Comparison of ENCODE assay signal across 1 cellular context in genomic region chr1:89673251-89673650, GRCh38.
TF ChIP-seq lines count a peak whose summit lies in the region.

No MANE protein-coding gene starts in this region.

TF ChIP-seq in endothelial cell of umbilical vein, 7 proteins besides CTCF, POLR2A, EP300 and RAD21 (continued from another document):
- TF ChIP-seq MAX (IDR thresholded peaks at IDR 0.05; ENCODE audit: insufficient read depth, insufficient read length) (no peak), POLR2AphosphoS5 (IDR thresholded peaks at IDR 0.05; ENCODE audit: insufficient read depth, low read depth, low read length) (no peak), EZH2 (IDR thresholded peaks at IDR 0.05; ENCODE audit: borderline replicate concordance, low read depth, low read length, severe bottlenecking) (no peak)
